Comparison of ENCODE assay signal across 21 cellular contexts in the genomic region with DNA sequence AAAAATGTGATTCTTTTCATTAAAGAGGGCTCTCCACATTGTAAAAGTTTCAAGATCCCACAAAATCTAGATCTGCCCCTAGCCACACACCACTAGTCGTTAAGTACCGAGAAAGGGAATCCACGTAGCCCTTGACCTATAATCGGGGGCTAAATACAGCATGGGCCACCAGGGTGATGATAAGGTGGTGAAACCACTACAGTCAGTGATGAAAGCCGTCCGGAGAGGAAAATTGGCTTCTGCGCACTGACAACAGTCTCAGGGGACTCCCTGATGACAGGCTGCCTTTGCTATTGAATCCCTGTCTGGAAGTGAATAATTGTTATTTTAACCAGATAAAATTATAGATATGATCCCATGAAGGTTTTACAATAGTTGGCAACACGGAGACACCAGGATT. TPM values are rescaled to one million over a fixed set of nuclear protein-coding genes. Genes with fewer than 3 reads are reported as not detected.
"Had no signal": no experiment of that assay in that cellular context is flagged by ENCODE, and none has a peak within 500 bp of the region (broad histone marks: within the 10 kb centered on the region; RNA-seq: fewer than 3 reads in every experiment).

No MANE protein-coding gene starts in this region.

- H3K9me3 Mint-ChIP-seq: activated naive CD4-positive, alpha-beta T cell treated with anti-CD3 and anti-CD28 coated beads for 36 hours; activated T-helper 2 cell treated with anti-CD3 and anti-CD28 coated beads, Interferon-gamma antibody, Interleukin-2, Interleukin-4, amounts not matched to agents 10 μg/mL and 5 μg/mL and 100 μg/mL, durations not matched to agents 14 hours and 24 hours and 36 hours; naive thymus-derived CD4-positive, alpha-beta T cell had no signal

- H3K4me1 ChIP-seq: esophagus squamous epithelium, sigmoid colon, spleen had no signal

- H3K9ac ChIP-seq: SK-N-SH had no signal

- DNase-seq: activated CD4-positive, alpha-beta T cell treated with anti-CD3 and anti-CD28 coated beads, Interleukin-2, amount 50 U/mL, for 48 hours; activated naive CD4-positive, alpha-beta T cell treated with anti-CD3 and anti-CD28 coated beads for 36 hours; activated T-cell treated with anti-CD3 and anti-CD28 coated beads, Interleukin-2, amount 50 U/mL, for 1 hour; central memory CD4-positive, alpha-beta T cell; effector CD4-positive, alpha-beta T cell; esophagus squamous epithelium; foreskin fibroblast; left colon; mucosa of descending colon; naive thymus-derived CD4-positive, alpha-beta T cell; sigmoid colon; SK-N-SH; spleen; stomach; T-helper 1 cell; T1000 had no signal

- H3K36me3 ChIP-seq: esophagus squamous epithelium, sigmoid colon, spleen, stomach, thoracic aorta had no signal

- H3K9me3 ChIP-seq: esophagus squamous epithelium, mucosa of descending colon, sigmoid colon, SK-N-SH, spleen, stomach, thoracic aorta had no signal

- H3K4me2 ChIP-seq: SK-N-SH had no signal

- H3K27ac ChIP-seq: coronary artery, esophagus squamous epithelium, sigmoid colon, spleen, thoracic aorta had no signal

- H3K4me1 Mint-ChIP-seq: naive thymus-derived CD4-positive, alpha-beta T cell had no signal

- H3K36me3 Mint-ChIP-seq: naive thymus-derived CD4-positive, alpha-beta T cell had no signal

- FAIRE-seq: endothelial cell of umbilical vein had no signal

- H3K27ac Mint-ChIP-seq: activated naive CD4-positive, alpha-beta T cell treated with anti-CD3 and anti-CD28 coated beads for 36 hours; activated T-helper 2 cell treated with anti-CD3 and anti-CD28 coated beads, Interferon-gamma antibody, Interleukin-2, Interleukin-4, amounts not matched to agents 10 μg/mL and 5 μg/mL and 100 μg/mL, durations not matched to agents 14 hours and 24 hours and 36 hours; naive thymus-derived CD4-positive, alpha-beta T cell had no signal

- H3K27me3 ChIP-seq: esophagus squamous epithelium, sigmoid colon, stomach had no signal

- H3K4me3 ChIP-seq: coronary artery, esophagus squamous epithelium, mucosa of descending colon, sigmoid colon, spleen, stomach, thoracic aorta had no signal

- ATAC-seq: left colon; mucosa of descending colon; naive thymus-derived CD4-positive, alpha-beta T cell had no signal

- H3K4me3 Mint-ChIP-seq: activated naive CD4-positive, alpha-beta T cell treated with anti-CD3 and anti-CD28 coated beads for 36 hours; naive thymus-derived CD4-positive, alpha-beta T cell had no signal

RNA-seq across cellular contexts. Expression of a gene that starts 4.6 kb away (rescaled TPM):
- total RNA-seq: activated naive CD4-positive, alpha-beta T cell treated with anti-CD3 and anti-CD28 coated beads for 36 hours; activated T-helper 2 cell treated with anti-CD3 and anti-CD28 coated beads, Interferon-gamma antibody, Interleukin-2, Interleukin-4, amounts not matched to agents 10 μg/mL and 5 μg/mL and 100 μg/mL, durations not matched to agents 14 hours and 24 hours and 36 hours; endothelial cell of umbilical vein; esophagus squamous epithelium; left colon; mucosa of descending colon; naive thymus-derived CD4-positive, alpha-beta T cell; sigmoid colon; spleen; stomach; thoracic aorta; urinary bladder had no signal
- polyA plus RNA-seq: endothelial cell of umbilical vein; naive thymus-derived CD4-positive, alpha-beta T cell; sigmoid colon; SK-N-SH; spleen; stomach; urinary bladder had no signal
